Comparison of ENCODE assay signal across 2 cellular contexts in genomic region chr12:121837680-121838079, GRCh38.
TF ChIP-seq lines count a peak whose summit lies in the region.

No MANE protein-coding gene starts in this region.

TF ChIP-seq in HEK293, 187 proteins besides CTCF, POLR2A, EP300 and RAD21:
- no peak for TF ChIP-seq ZSCAN4 (tag by site-specific recombination; IDR thresholded peaks at IDR 0.05)
- peak; percentile 97 for TF ChIP-seq ZNF121 (tag by site-specific recombination; IDR thresholded peaks at IDR 0.05)

TF ChIP-seq in GM12878, 131 proteins besides CTCF, POLR2A, EP300 and RAD21:
- TF ChIP-seq FOS (IDR thresholded peaks at IDR 0.05; ENCODE audit: borderline replicate concordance, extremely low read depth, insufficient read length): no peak
- TF ChIP-seq STAT3 (IDR thresholded peaks at IDR 0.05; ENCODE audit: low read depth, low read length): no peak
- no peak for TF ChIP-seq RB1 (IDR thresholded peaks at IDR 0.05; ENCODE audit: borderline replicate concordance)
- TF ChIP-seq RAD51 (IDR thresholded peaks at IDR 0.05): no peak
TF ChIP-seq in GM12878: peak in this region for 0.
